Comparison of ENCODE assay signal across 21 cellular contexts in genomic region chr12:41103614-41104013, GRCh38.
DNase-seq lines count a peak whose midpoint lies in the region; ATAC-seq and TF ChIP-seq lines count a peak whose summit lies in the region.
"Had no signal": no experiment of that assay in that cellular context is flagged by ENCODE, and none has a peak within 500 bp of the region (broad histone marks: within the 10 kb centered on the region; RNA-seq: fewer than 3 reads in every experiment).

No MANE protein-coding gene starts in this region.

- H3K27ac ChIP-seq in GM23248 (no peak overlapping the region), smooth muscle cell (ENCODE audit: low read depth) (no peak overlapping the region), SJCRH30 (no peak overlapping the region)
- H3K27ac ChIP-seq: BLaER1, HL-60, KMS-11, Peyer's patch, SJSA1 had no signal

- DNase-seq in GM23248 (peak; percentile 14), amniotic epithelial cell (ENCODE audit: low read depth) (peak; percentile 89), fibroblast of peridontal ligament (ENCODE audit: extremely low read depth) (peak; percentile 62), smooth muscle cell (lab: John Stamatoyannopoulos, UW; ENCODE audit: unreplicated experiment) (no peak), SJCRH30 (no peak), middle frontal gyrus (ENCODE audit: extremely low spot score, low spot score) (no peak)
- DNase-seq: CD4-positive, alpha-beta T cell; COR-L47; H7; HFFc6; NCI-H1105; NCI-H2081; NCI-H2171 treated with DMSO at 0.1 percent for 48 hours; NCI-H524 treated with DMSO at 0.1 percent for 48 hours; NCI-H82; Peyer's patch had no signal

- TF ChIP-seq CTCF in smooth muscle cell (IDR thresholded peaks at IDR 0.05; ENCODE audit: borderline replicate concordance, insufficient read depth, poor library complexity, severe bottlenecking), result no peak

- H3F3A ChIP-seq in GM23248 (ENCODE audit: insufficient read depth) (no peaks in the 10 kb centered on the region), smooth muscle cell (ENCODE audit: low read depth) (no peaks in the 10 kb centered on the region)

- H3K9ac ChIP-seq in GM23248, result no peak overlapping the region
- no peak overlapping the region for H3K9ac ChIP-seq in smooth muscle cell (ENCODE audit: low read depth)
- H3K9ac ChIP-seq: BLaER1, KMS-11 had no signal

- in situ Hi-C loops in GM23248 (cut with MboI), result no loop called here

- H3K27me3 ChIP-seq in GM23248 (replicated peaks; ENCODE audit: insufficient read depth) (no peaks in the 10 kb centered on the region), smooth muscle cell (ENCODE audit: low read depth) (no peaks in the 10 kb centered on the region), SJCRH30 (0 out of 2 replicates have a peak, but pooled peaks cover 2% of the 10 kb centered on the region)
- H3K27me3 ChIP-seq: BLaER1, Peyer's patch, SJSA1 had no signal

- H4K20me1 ChIP-seq in GM23248 (ENCODE audit: insufficient read depth) (no peaks in the 10 kb centered on the region), smooth muscle cell (ENCODE audit: low read depth) (no peaks in the 10 kb centered on the region)
- H4K20me1 ChIP-seq: BLaER1 had no signal

- H3K36me3 ChIP-seq in GM23248 (ENCODE audit: low read depth), result no peaks in the 10 kb centered on the region
- no peaks in the 10 kb centered on the region for H3K36me3 ChIP-seq in smooth muscle cell (ENCODE audit: low read depth)
- H3K36me3 ChIP-seq in SJCRH30, result no peaks in the 10 kb centered on the region
- H3K36me3 ChIP-seq: BLaER1, Peyer's patch, SJSA1 had no signal

- H3K4me1 ChIP-seq in GM23248 (ENCODE audit: insufficient read depth) (no peaks in the 10 kb centered on the region), smooth muscle cell (ENCODE audit: low read depth) (no peaks in the 10 kb centered on the region), SJCRH30 (peaks cover 28% of the 10 kb centered on the region)
- H3K4me1 ChIP-seq: BLaER1, Peyer's patch, SJSA1 had no signal

- no peak overlapping the region for H3K4me3 ChIP-seq in GM23248
- no peak overlapping the region for H3K4me3 ChIP-seq in smooth muscle cell
- no peak overlapping the region for H3K4me3 ChIP-seq in SJCRH30
- H3K4me3 ChIP-seq: BLaER1, Peyer's patch, SJSA1 had no signal

- H3K9me2 ChIP-seq in GM23248 (ENCODE audit: insufficient read depth), result no peaks in the 10 kb centered on the region

- H2AFZ ChIP-seq in GM23248 (no peak overlapping the region), smooth muscle cell (ENCODE audit: low read depth) (no peak overlapping the region)

- H3K79me2 ChIP-seq in GM23248 (ENCODE audit: insufficient read depth) (no peaks in the 10 kb centered on the region), smooth muscle cell (ENCODE audit: low read depth) (no peaks in the 10 kb centered on the region)

- no peaks in the 10 kb centered on the region for H3K9me3 ChIP-seq in GM23248 (ENCODE audit: low read depth)
- H3K9me3 ChIP-seq in smooth muscle cell (replicated peaks; ENCODE audit: low read depth), result no peaks in the 10 kb centered on the region
- peaks cover 8% of the 10 kb centered on the region; the same call in 1 of the 2 replicates for H3K9me3 ChIP-seq in SJCRH30 (replicated peaks)
- H3K9me3 ChIP-seq: BLaER1, Peyer's patch, SJSA1 had no signal

- H3K4me2 ChIP-seq in GM23248 (ENCODE audit: unreplicated experiment) (no peak overlapping the region), smooth muscle cell (peak overlapping the region; percentile 7)
- H3K4me2 ChIP-seq: BLaER1, KMS-11 had no signal

- 1 to 3% methylated on average over 4 of the region's 4 CpGs for WGBS in GM23248 (ENCODE audit: low coverage in 1 of 2, low lambda C conversion rate in 2 of 2, missing lambda C conversion rate in 2 of 2), 2 experiments
- WGBS in smooth muscle cell (ENCODE audit: low lambda C conversion rate), result 55% methylated on average over 4 of the region's 4 CpGs

- no peak for ATAC-seq in HG03442 (IDR thresholded peaks at IDR 0.05; ENCODE audit: unreplicated experiment)

Comparison
In these comparisons a context has a peak if more than half of its experiments do, and no peak if none do; other contexts are left out.
1. DNase-seq: peak in GM23248 (single experiment), amniotic epithelial cell (single experiment) and fibroblast of peridontal ligament (single experiment); none in smooth muscle cell (single experiment), SJCRH30 (0 of 2) and middle frontal gyrus (single experiment).